ENCODE assay signal across 13 cellular contexts in the genomic region with DNA sequence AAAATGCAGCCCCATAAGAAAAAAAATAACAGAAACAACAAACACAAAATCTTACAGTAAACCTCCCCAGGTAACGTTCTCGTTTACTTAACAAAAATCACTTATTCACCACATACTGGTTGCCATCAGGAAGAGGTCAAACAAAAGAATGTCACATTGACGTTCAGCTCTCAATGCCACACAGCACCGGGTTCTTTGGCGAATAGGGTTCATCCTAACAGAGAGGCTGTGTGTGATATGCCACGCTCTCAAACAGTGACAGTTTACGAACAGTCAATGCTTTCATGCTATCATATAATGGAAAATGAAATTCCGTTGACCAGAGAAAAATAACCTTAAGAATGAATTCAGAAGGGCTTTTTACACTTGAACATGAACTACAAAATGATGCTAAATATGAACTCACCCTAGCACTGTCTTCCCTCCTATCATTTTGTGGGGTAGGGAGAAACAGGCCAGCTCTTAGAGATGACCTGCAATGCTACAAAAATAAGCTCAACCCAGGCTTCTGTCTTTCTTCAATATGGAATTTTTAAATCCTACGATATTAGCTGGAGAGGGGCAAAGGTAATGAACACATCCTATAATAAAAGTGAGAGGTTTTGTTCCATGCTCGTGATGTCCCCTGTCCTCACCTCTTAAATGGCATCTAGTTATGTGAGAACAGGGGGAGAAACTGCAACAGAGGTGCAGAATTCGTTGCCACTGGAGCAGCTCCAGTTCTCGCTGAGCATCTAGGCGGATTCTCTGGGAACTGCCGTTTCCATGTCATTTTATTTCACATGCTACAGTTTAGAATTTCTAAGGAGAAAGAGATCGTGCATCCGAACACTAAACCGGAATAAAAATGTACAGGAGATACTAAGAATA. TPM values are rescaled to one million over a fixed set of nuclear protein-coding genes. Genes with fewer than 3 reads are reported as not detected.
DNase-seq lines count a peak whose midpoint lies in the region; ATAC-seq and TF ChIP-seq lines count a peak whose summit lies in the region.
"Had no signal": no experiment of that assay in that cellular context is flagged by ENCODE, and none has a peak within 500 bp of the region (broad histone marks: within the 10 kb centered on the region; RNA-seq: fewer than 3 reads in every experiment).

No MANE protein-coding gene starts in this region.

- H3K27ac Mint-ChIP-seq in MCF 10A (ENCODE audit: low read depth, unreplicated experiment): no peak overlapping the region
- no peak overlapping the region for H3K27ac Mint-ChIP-seq in stimulated activated naive B cell treated with anti-CD40 and anti-IgM and Interleukin-4, amounts not matched to agents 10 μg/mL and 1 μg/mL and 100 μg/mL, for 72 hours

- H2AFZ ChIP-seq in mammary epithelial cell (ENCODE audit: low read depth, low read length): no peak overlapping the region

- H3K4me3 Mint-ChIP-seq in MCF 10A (ENCODE audit: unreplicated experiment): peak overlapping the region; percentile 39
- H3K4me3 Mint-ChIP-seq in stimulated activated naive B cell treated with anti-CD40 and anti-IgM and Interleukin-4, amounts not matched to agents 10 μg/mL and 1 μg/mL and 100 μg/mL, for 72 hours: peak overlapping the region; percentile 41 to 76

- dilution Hi-C loops in mammary epithelial cell (cut with HindIII; ENCODE audit: low sequenced_read_pairs): no loop called here

- intact Hi-C loops in MCF 10A (cut with micrococcal nuclease) (no loop called here), mammary epithelial cell (cut with micrococcal nuclease) (no loop called here)

- H3K79me2 ChIP-seq in mammary epithelial cell (ENCODE audit: insufficient read depth, low read length): no peaks in the 10 kb centered on the region

- CTCF ChIA-PET in MCF 10A (lab: Yijun Ruan, JAX) (interaction anchor here (0.7 kb wide), 1 partner anchor 182 kb away, joined by 3 read pairs; no protein-coding TSS in a partner anchor), mammary epithelial cell (lab: Charles Lee; ENCODE audit: low non-redundant PET) (no interaction called here)

- ATAC-seq in stimulated activated naive B cell treated with anti-CD40 and anti-IgM and Interleukin-4, amounts not matched to agents 10 μg/mL and 1 μg/mL and 100 μg/mL, for 72 hours (replicated peaks): no peak
- ATAC-seq in GM19452 (IDR thresholded peaks at IDR 0.05; ENCODE audit: unreplicated experiment) (no peak), GM21529 (IDR thresholded peaks at IDR 0.05; ENCODE audit: unreplicated experiment) (no peak)

- H3K4me3 ChIP-seq in mammary epithelial cell (replicated peaks in 1 of 3; ENCODE audit: insufficient read depth in 1 of 3, low read depth in 2 of 3, low read length in 3 of 3) (no peak overlapping the region), iPS-15b (ENCODE audit: low read depth, low read length) (peak overlapping the region; percentile 86)

- no TSS peak for BruUV-seq in MCF 10A (replicated peaks; lab: Mats Ljungman, UMichigan)
- no TSS peak for BruUV-seq in mammary epithelial cell (replicated peaks; lab: Mats Ljungman, UMichigan)

- no peaks in the 10 kb centered on the region for H4K20me1 ChIP-seq in mammary epithelial cell (ENCODE audit: insufficient read depth, low read length)

- POLR2A ChIA-PET in MCF 10A (lab: Yijun Ruan, JAX): interaction anchor here (0.5 kb wide), 1 partner anchor 35 kb away, joined by 3 read pairs; no protein-coding TSS in a partner anchor

- H3K9me3 Mint-ChIP-seq in MCF 10A (ENCODE audit: unreplicated experiment): no peaks in the 10 kb centered on the region
- no peaks in the 10 kb centered on the region for H3K9me3 Mint-ChIP-seq in stimulated activated naive B cell treated with anti-CD40 and anti-IgM and Interleukin-4, amounts not matched to agents 10 μg/mL and 1 μg/mL and 100 μg/mL, for 72 hours

- no peaks in the 10 kb centered on the region for H3K36me3 ChIP-seq in mammary epithelial cell (ENCODE audit: insufficient read depth, low read length)
- no peaks in the 10 kb centered on the region for H3K36me3 ChIP-seq in iPS-15b (ENCODE audit: control insufficient read depth, insufficient read depth, low read length)
- H3K36me3 ChIP-seq: Peyer's patch had no signal

- H3K4me1 ChIP-seq in mammary epithelial cell (ENCODE audit: insufficient read depth, low read length) (peaks cover 17% of the 10 kb centered on the region), iPS-15b (ENCODE audit: control insufficient read depth, insufficient read depth, low read length) (peaks cover 11% of the 10 kb centered on the region)

- peaks cover 26% of the 10 kb centered on the region for H3K27me3 ChIP-seq in mammary epithelial cell (ENCODE audit: insufficient read depth, low read length)
- H3K27me3 ChIP-seq in iPS-15b (ENCODE audit: control insufficient read depth, insufficient read depth, low read length): peaks cover 58% of the 10 kb centered on the region

- H3K9me3 ChIP-seq in mammary epithelial cell (replicated peaks; ENCODE audit: insufficient read depth, low read length): no peaks in the 10 kb centered on the region
- H3K9me3 ChIP-seq in iPS-15b (ENCODE audit: control insufficient read depth, insufficient read depth, low read length): no peaks in the 10 kb centered on the region
- H3K9me3 ChIP-seq: Peyer's patch had no signal

- H3K9ac ChIP-seq in mammary epithelial cell (ENCODE audit: insufficient read depth, low read length): no peak overlapping the region
- no peak overlapping the region for H3K9ac ChIP-seq in iPS-15b (ENCODE audit: low read depth, low read length)

- H3K27me3 Mint-ChIP-seq in MCF 10A (ENCODE audit: insufficient read depth, unreplicated experiment): peaks cover 50% of the 10 kb centered on the region
- H3K27me3 Mint-ChIP-seq in stimulated activated naive B cell treated with anti-CD40 and anti-IgM and Interleukin-4, amounts not matched to agents 10 μg/mL and 1 μg/mL and 100 μg/mL, for 72 hours: peaks cover 59 to 73% of the 10 kb centered on the region in 2 donors

- TF ChIP-seq CTCF in MCF 10A (IDR thresholded peaks at IDR 0.05; ENCODE audit: unreplicated experiment) (no peak), mammary epithelial cell (conservative IDR thresholded peaks at IDR 0.05 in 1 of 2, IDR thresholded peaks at IDR 0.05 in 1 of 2; ENCODE audit: extremely low read depth in 1 of 2, insufficient read depth in 1 of 2, low read depth in 1 of 2, low read length in 2 of 2) (no peak)

- no peak overlapping the region for H3K27ac ChIP-seq in mammary epithelial cell (ENCODE audit: insufficient read depth, low read depth, low read length)
- H3K27ac ChIP-seq: C4-2B, Peyer's patch, VCaP had no signal

- no peaks in the 10 kb centered on the region for H3K36me3 Mint-ChIP-seq in MCF 10A (ENCODE audit: insufficient read depth, unreplicated experiment)
- peaks cover 0 to 1% of the 10 kb centered on the region in 2 donors for H3K36me3 Mint-ChIP-seq in stimulated activated naive B cell treated with anti-CD40 and anti-IgM and Interleukin-4, amounts not matched to agents 10 μg/mL and 1 μg/mL and 100 μg/mL, for 72 hours

- H3K4me1 Mint-ChIP-seq in MCF 10A (ENCODE audit: insufficient read depth, unreplicated experiment): no peaks in the 10 kb centered on the region
- peaks cover 35 to 50% of the 10 kb centered on the region in 2 donors for H3K4me1 Mint-ChIP-seq in stimulated activated naive B cell treated with anti-CD40 and anti-IgM and Interleukin-4, amounts not matched to agents 10 μg/mL and 1 μg/mL and 100 μg/mL, for 72 hours

- DNase-seq in MCF 10A (ENCODE audit: unreplicated experiment) (no peak), mammary epithelial cell (no peak), SW480 (ENCODE audit: low spot score) (peak; percentile 52), 8988T (no peak)
- DNase-seq in stimulated activated naive B cell treated with anti-CD40 and anti-IgM and Interleukin-4, amounts not matched to agents 10 μg/mL and 1 μg/mL and 100 μg/mL, for 72 hours: no peak
- DNase-seq: HCEC 1CT, KBM-7, Peyer's patch had no signal

- 87% methylated on average over 17 of the region's 17 CpGs for WGBS in mammary epithelial cell (ENCODE audit: low coverage, missing lambda C conversion rate)

- in situ Hi-C loops in mammary epithelial cell (cut with MboI; ENCODE audit: low sequenced_read_pairs in 2 of 2): no loop called here

- H3K4me2 ChIP-seq in mammary epithelial cell (ENCODE audit: insufficient read depth, low read depth, low read length): no peak overlapping the region

RNA-seq across cellular contexts. Expression of gene TMEM163, which starts 1.8 kb away (rescaled TPM):
- not detected in 2 replicates for total RNA-seq in MCF 10A (2022)
- not detected for total RNA-seq in mammary epithelial cell
- polyA plus RNA-seq in mammary epithelial cell: 0.14 TPM
- polyA minus RNA-seq in mammary epithelial cell: not detected
